Comparison of ENCODE assay signal across 1 cellular context in the genomic region with DNA sequence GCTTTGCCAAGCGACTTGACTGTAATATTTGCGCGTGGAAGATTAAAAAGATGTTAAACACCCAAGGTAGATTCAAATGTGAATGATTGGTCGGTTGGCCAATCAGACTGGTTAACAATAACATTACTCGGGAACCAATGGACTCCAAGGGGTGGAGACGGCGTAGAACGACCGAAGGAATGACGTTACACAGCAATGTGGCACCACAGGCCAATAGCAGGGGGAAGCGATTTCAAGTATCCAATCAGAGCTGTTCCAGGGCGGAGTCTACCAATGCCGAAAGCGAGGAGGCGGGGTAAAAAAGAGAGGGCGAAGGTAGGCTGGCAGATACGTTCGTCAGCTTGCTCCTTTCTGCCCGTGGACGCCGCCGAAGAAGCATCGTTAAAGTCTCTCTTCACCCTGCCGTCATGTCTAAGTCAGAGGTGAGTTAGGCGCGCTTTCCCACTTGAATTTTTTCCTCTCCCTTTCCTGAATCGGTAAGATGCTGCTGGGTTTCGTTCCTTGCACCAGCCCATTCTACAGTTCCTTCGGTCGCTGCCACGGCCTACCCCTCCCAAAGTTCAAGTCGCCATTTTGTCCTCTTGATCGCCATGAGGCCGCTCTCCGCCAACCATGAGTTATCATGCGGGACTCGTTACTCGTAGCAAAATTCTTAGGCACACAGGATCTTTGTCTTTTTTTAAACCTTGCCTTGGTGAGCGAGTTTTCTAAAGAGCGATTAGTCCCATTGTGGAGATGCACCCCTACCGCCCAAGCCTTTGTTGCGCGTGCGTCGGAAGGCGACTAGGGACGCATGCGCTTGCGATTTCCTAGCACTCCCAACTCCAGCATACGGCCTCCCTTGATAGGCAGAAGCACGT.
A peak's percentile ranks its signal among the peaks of the same experiment; 100 is the strongest.
TF ChIP-seq lines count a peak whose summit lies in the region.

A gene (plus strand): TSS at position 326 of the 860 bp plus-strand sequence. CDS start 82 bp downstream, at position 408.

TF ChIP-seq in HEK293, 187 proteins besides CTCF, POLR2A, EP300 and RAD21 (continued from another document and continues in another):
- TF ChIP-seq MZF1 (tag by site-specific recombination; IDR thresholded peaks at IDR 0.05; ENCODE audit: borderline replicate concordance) (peak; percentile 23; the same call in 1 of the 2 replicates), ZNF366 (tag by site-specific recombination; conservative IDR thresholded peaks at IDR 0.05) (peak; percentile 77), ZNF837 (tag by site-specific recombination; IDR thresholded peaks at IDR 0.05) (no peak), ZNF629 (tag by site-specific recombination; IDR thresholded peaks at IDR 0.05) (peak; percentile 96), ZSCAN30 (tag by site-specific recombination; IDR thresholded peaks at IDR 0.05) (peak; percentile 86), ZNF654 (tag by site-specific recombination; IDR thresholded peaks at IDR 0.05; ENCODE audit: low read depth) (no peak), BCL11B (tag by site-specific recombination; IDR thresholded peaks at IDR 0.05; ENCODE audit: low read depth) (no peak), GLIS2 (tag by site-specific recombination; IDR thresholded peaks at IDR 0.05) (no peak), ZNF596 (tag by site-specific recombination; IDR thresholded peaks at IDR 0.05) (no peak), KLF16 (tag by site-specific recombination; IDR thresholded peaks at IDR 0.05) (peak; percentile 82), YY2 (tag by site-specific recombination; IDR thresholded peaks at IDR 0.05) (peak; percentile 82), ZNF404 (tag by site-specific recombination; IDR thresholded peaks at IDR 0.05) (no peak), KLF1 (tag by site-specific recombination; IDR thresholded peaks at IDR 0.05) (peak; percentile 20; the same call in 1 of the 2 replicates), ZNF248 (tag by site-specific recombination; IDR thresholded peaks at IDR 0.05) (no peak), KLF10 (tag by site-specific recombination; IDR thresholded peaks at IDR 0.05) (no peak; the same call in 1 of the 2 replicates), RBAK (tag by site-specific recombination; IDR thresholded peaks at IDR 0.05) (no peak; the same call in 1 of the 2 replicates), ZNF10 (tag by site-specific recombination; IDR thresholded peaks at IDR 0.05) (peak; percentile 67; the same call in 1 of the 2 replicates), ZFP3 (tag by site-specific recombination; IDR thresholded peaks at IDR 0.05; ENCODE audit: low read depth) (no peak), ZBTB20 (tag by site-specific recombination; IDR thresholded peaks at IDR 0.05) (peak; percentile 21; the same call in 1 of the 2 replicates), SP7 (tag by site-specific recombination; IDR thresholded peaks at IDR 0.05) (peak; percentile 90), ZNF324 (tag by site-specific recombination; IDR thresholded peaks at IDR 0.05) (peak; percentile 67; the same call in 1 of the 2 replicates), KLF9 (tag by site-specific recombination; IDR thresholded peaks at IDR 0.05; ENCODE audit: low read depth) (no peak), ZNF664 (tag by site-specific recombination; IDR thresholded peaks at IDR 0.05) (peak; percentile 23; the same call in 1 of the 2 replicates), BCL11A (tag by site-specific recombination; IDR thresholded peaks at IDR 0.05; ENCODE audit: low read depth) (no peak), ZBTB48 (tag by site-specific recombination; IDR thresholded peaks at IDR 0.05) (no peak; the same call in 1 of the 2 replicates), ZNF391 (tag by site-specific recombination; IDR thresholded peaks at IDR 0.05; ENCODE audit: borderline replicate concordance, low read depth) (peak; percentile 91), ZNF426 (tag by site-specific recombination; IDR thresholded peaks at IDR 0.05) (no peak), FEZF1 (tag by site-specific recombination; IDR thresholded peaks at IDR 0.05) (no peak), ZNF777 (tag by site-specific recombination; IDR thresholded peaks at IDR 0.05; ENCODE audit: borderline replicate concordance) (no peak), ZNF433 (tag by site-specific recombination; IDR thresholded peaks at IDR 0.05; ENCODE audit: low read depth) (no peak), ZNF558 (tag by site-specific recombination; IDR thresholded peaks at IDR 0.05) (peak; percentile 51; the same call in 1 of the 2 replicates), OVOL3 (tag by site-specific recombination; IDR thresholded peaks at IDR 0.05) (no peak), ZNF48 (tag by site-specific recombination; IDR thresholded peaks at IDR 0.05) (no peak), ZNF350 (tag by site-specific recombination; IDR thresholded peaks at IDR 0.05) (no peak), SCRT2 (tag by site-specific recombination; IDR thresholded peaks at IDR 0.05) (no peak), ZNF292 (tag by site-specific recombination; IDR thresholded peaks at IDR 0.05; ENCODE audit: borderline replicate concordance, low read depth) (no peak), TCF7L2 (IDR thresholded peaks at IDR 0.05; ENCODE audit: borderline replicate concordance, low read depth, low read length) (no peak), ZNF114 (tag by site-specific recombination; IDR thresholded peaks at IDR 0.05) (no peak), YY1 (tag by site-specific recombination; IDR thresholded peaks at IDR 0.05) (peak; percentile 97), ZBTB8A (tag by site-specific recombination; IDR thresholded peaks at IDR 0.05) (peak; percentile 41; the same call in 1 of the 2 replicates), ZNF169 (tag by site-specific recombination; IDR thresholded peaks at IDR 0.05) (0 out of 2 replicates have a peak, but pooled peaks have one; percentile 69), ZNF311 (tag by site-specific recombination; IDR thresholded peaks at IDR 0.05; ENCODE audit: borderline replicate concordance) (no peak), ZNF146 (tag by site-specific recombination; IDR thresholded peaks at IDR 0.05) (peak; percentile 64), ZFP69B (tag by site-specific recombination; IDR thresholded peaks at IDR 0.05) (0 out of 2 replicates have a peak, but pooled peaks have one; percentile 56), ZNF132 (tag by site-specific recombination; IDR thresholded peaks at IDR 0.05; ENCODE audit: borderline replicate concordance) (no peak), PRDM1 (tag by site-specific recombination; IDR thresholded peaks at IDR 0.05) (peak; percentile 62), ZNF501 (tag by site-specific recombination; IDR thresholded peaks at IDR 0.05) (peak; percentile 97), ZNF623 (tag by site-specific recombination; IDR thresholded peaks at IDR 0.05) (no peak)
- TF ChIP-seq, protein P1, sequence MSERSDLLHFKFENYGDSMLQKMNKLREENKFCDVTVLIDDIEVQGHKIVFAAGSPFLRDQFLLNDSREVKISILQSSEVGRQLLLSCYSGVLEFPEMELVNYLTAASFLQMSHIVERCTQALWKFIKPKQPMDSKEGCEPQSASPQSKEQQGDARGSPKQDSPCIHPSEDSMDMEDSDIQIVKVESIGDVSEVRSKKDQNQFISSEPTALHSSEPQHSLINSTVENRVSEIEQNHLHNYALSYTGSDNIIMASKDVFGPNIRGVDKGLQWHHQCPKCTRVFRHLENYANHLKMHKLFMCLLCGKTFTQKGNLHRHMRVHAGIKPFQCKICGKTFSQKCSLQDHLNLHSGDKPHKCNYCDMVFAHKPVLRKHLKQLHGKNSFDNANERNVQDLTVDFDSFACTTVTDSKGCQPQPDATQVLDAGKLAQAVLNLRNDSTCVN (tag by site-specific recombination; optimal IDR thresholded peaks at IDR 0.05): peak; percentile 48
- TF ChIP-seq, protein P2, sequence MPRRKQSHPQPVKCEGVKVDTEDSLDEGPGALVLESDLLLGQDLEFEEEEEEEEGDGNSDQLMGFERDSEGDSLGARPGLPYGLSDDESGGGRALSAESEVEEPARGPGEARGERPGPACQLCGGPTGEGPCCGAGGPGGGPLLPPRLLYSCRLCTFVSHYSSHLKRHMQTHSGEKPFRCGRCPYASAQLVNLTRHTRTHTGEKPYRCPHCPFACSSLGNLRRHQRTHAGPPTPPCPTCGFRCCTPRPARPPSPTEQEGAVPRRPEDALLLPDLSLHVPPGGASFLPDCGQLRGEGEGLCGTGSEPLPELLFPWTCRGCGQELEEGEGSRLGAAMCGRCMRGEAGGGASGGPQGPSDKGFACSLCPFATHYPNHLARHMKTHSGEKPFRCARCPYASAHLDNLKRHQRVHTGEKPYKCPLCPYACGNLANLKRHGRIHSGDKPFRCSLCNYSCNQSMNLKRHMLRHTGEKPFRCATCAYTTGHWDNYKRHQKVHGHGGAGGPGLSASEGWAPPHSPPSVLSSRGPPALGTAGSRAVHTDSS (tag by site-specific recombination; IDR thresholded peaks at IDR 0.05): peak; percentile 47; the same call in 1 of the 2 replicates
- TF ChIP-seq, protein P3, sequence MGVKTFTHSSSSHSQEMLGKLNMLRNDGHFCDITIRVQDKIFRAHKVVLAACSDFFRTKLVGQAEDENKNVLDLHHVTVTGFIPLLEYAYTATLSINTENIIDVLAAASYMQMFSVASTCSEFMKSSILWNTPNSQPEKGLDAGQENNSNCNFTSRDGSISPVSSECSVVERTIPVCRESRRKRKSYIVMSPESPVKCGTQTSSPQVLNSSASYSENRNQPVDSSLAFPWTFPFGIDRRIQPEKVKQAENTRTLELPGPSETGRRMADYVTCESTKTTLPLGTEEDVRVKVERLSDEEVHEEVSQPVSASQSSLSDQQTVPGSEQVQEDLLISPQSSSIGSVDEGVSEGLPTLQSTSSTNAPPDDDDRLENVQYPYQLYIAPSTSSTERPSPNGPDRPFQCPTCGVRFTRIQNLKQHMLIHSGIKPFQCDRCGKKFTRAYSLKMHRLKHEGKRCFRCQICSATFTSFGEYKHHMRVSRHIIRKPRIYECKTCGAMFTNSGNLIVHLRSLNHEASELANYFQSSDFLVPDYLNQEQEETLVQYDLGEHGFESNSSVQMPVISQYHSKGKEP (tag by site-specific recombination; IDR thresholded peaks at IDR 0.05): no peak
- TF ChIP-seq, protein P4, sequence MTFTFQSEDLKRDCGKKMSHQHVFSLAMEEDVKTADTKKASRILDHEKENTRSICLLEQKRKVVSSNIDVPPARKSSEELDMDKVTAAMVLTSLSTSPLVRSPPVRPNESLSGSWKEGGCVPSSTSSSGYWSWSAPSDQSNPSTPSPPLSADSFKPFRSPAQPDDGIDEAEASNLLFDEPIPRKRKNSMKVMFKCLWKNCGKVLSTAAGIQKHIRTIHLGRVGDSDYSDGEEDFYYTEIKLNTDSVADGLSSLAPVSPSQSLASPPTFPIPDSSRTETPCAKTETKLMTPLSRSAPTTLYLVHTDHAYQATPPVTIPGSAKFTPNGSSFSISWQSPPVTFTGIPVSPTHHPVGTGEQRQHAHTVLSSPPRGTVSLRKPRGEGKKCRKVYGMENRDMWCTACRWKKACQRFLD (tag by site-specific recombination; IDR thresholded peaks at IDR 0.05): no peak
- TF ChIP-seq, protein P5, sequence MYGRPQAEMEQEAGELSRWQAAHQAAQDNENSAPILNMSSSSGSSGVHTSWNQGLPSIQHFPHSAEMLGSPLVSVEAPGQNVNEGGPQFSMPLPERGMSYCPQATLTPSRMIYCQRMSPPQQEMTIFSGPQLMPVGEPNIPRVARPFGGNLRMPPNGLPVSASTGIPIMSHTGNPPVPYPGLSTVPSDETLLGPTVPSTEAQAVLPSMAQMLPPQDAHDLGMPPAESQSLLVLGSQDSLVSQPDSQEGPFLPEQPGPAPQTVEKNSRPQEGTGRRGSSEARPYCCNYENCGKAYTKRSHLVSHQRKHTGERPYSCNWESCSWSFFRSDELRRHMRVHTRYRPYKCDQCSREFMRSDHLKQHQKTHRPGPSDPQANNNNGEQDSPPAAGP (tag by site-specific recombination; IDR thresholded peaks at IDR 0.05): peak; percentile 84
- TF ChIP-seq, protein P6, sequence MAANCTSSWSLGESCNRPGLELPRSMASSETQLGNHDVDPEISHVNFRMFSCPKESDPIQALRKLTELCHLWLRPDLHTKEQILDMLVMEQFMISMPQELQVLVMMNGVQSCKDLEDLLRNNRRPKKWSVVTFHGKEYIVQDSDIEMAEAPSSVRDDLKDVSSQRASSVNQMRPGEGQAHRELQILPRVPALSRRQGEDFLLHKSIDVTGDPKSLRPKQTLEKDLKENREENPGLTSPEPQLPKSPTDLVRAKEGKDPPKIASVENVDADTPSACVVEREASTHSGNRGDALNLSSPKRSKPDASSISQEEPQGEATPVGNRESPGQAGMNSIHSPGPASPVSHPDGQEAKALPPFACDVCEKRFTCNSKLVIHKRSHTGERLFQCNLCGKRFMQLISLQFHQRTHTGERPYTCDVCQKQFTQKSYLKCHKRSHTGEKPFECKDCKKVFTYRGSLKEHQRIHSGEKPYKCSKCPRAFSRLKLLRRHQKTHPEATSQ (tag by site-specific recombination; IDR thresholded peaks at IDR 0.05): peak; percentile 91
- TF ChIP-seq, protein P7, sequence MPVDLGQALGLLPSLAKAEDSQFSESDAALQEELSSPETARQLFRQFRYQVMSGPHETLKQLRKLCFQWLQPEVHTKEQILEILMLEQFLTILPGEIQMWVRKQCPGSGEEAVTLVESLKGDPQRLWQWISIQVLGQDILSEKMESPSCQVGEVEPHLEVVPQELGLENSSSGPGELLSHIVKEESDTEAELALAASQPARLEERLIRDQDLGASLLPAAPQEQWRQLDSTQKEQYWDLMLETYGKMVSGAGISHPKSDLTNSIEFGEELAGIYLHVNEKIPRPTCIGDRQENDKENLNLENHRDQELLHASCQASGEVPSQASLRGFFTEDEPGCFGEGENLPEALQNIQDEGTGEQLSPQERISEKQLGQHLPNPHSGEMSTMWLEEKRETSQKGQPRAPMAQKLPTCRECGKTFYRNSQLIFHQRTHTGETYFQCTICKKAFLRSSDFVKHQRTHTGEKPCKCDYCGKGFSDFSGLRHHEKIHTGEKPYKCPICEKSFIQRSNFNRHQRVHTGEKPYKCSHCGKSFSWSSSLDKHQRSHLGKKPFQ (tag by site-specific recombination; IDR thresholded peaks at IDR 0.05): peak; percentile 59; the same call in 1 of the 2 replicates
- TF ChIP-seq, protein P8, sequence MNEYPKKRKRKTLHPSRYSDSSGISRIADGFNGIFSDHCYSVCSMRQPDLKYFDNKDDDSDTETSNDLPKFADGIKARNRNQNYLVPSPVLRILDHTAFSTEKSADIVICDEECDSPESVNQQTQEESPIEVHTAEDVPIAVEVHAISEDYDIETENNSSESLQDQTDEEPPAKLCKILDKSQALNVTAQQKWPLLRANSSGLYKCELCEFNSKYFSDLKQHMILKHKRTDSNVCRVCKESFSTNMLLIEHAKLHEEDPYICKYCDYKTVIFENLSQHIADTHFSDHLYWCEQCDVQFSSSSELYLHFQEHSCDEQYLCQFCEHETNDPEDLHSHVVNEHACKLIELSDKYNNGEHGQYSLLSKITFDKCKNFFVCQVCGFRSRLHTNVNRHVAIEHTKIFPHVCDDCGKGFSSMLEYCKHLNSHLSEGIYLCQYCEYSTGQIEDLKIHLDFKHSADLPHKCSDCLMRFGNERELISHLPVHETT (tag by site-specific recombination; IDR thresholded peaks at IDR 0.05): peak; percentile 58; the same call in 1 of the 2 replicates
- TF ChIP-seq, protein P9, sequence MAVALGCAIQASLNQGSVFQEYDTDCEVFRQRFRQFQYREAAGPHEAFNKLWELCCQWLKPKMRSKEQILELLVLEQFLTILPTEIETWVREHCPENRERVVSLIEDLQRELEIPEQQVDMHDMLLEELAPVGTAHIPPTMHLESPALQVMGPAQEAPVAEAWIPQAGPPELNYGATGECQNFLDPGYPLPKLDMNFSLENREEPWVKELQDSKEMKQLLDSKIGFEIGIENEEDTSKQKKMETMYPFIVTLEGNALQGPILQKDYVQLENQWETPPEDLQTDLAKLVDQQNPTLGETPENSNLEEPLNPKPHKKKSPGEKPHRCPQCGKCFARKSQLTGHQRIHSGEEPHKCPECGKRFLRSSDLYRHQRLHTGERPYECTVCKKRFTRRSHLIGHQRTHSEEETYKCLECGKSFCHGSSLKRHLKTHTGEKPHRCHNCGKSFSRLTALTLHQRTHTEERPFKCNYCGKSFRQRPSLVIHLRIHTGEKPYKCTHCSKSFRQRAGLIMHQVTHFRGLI (tag by site-specific recombination; IDR thresholded peaks at IDR 0.05): no peak
